8 cellular contexts compared by ENCODE assay signal in the genomic region with DNA sequence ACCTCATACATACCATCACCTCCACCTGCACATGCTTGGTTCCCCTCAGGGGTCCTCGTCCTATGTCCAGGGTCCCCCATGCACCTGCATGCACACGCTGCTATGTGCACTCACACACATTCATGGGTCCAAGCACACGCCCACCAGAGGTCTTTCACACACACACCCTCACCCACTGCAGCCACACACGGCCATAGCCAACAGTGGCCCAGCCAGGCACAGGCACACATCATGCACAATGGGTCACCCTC. TPM values are rescaled to one million over a fixed set of nuclear protein-coding genes. Genes with fewer than 3 reads are reported as not detected.
A peak's percentile ranks its signal among the peaks of the same experiment; 100 is the strongest.
DNase-seq lines count a peak whose midpoint lies in the region; ATAC-seq and TF ChIP-seq lines count a peak whose summit lies in the region.

No MANE protein-coding gene starts in this region.

- no peak for DNase-seq in activated naive CD4-positive, alpha-beta T cell treated with anti-CD3 and anti-CD28 coated beads for 36 hours
- DNase-seq in activated naive CD4-positive, alpha-beta T cell (lab: John Stamatoyannopoulos, UW) = no peak
- DNase-seq in chondrocyte (ENCODE audit: low spot score) (no peak), upper lobe of left lung (no peak), NCI-H748 treated with DMSO at 0.1 percent for 48 hours (lab: John Stamatoyannopoulos, UW) (no peak), GM13976 (ENCODE audit: low spot score) (no peak), GM10248 (ENCODE audit: extremely low spot score) (no peak)

- in situ Hi-C loops in GM13976 (cut with MboI; ENCODE audit: low sequenced_read_pairs, unreplicated experiment) = no loop called here

- peak overlapping the region in 3 of 4 donors; percentile 33 to 77 (median 70) for H3K27ac ChIP-seq in upper lobe of left lung

- H3K27me3 Mint-ChIP-seq in activated naive CD4-positive, alpha-beta T cell treated with anti-CD3 and anti-CD28 coated beads for 36 hours (ENCODE audit: low read depth) = peaks cover 37% of the 10 kb centered on the region
- H3K27me3 Mint-ChIP-seq in chondrocyte (ENCODE audit: low read depth) = no peaks in the 10 kb centered on the region

- peak overlapping the region; percentile 69 for H3K9ac ChIP-seq in mucosa of stomach (ENCODE audit: low read length)

- POLR2A ChIA-PET in GM10248 (lab: Yijun Ruan, JAX) = no interaction called here

- no peaks in the 10 kb centered on the region for H3K9me3 Mint-ChIP-seq in activated naive CD4-positive, alpha-beta T cell treated with anti-CD3 and anti-CD28 coated beads for 36 hours
- no peaks in the 10 kb centered on the region for H3K9me3 Mint-ChIP-seq in chondrocyte (ENCODE audit: low read depth)

- TF ChIP-seq POLR2A in upper lobe of left lung (IDR thresholded peaks at IDR 0.05) = no peak

- no peak overlapping the region for H3K27ac Mint-ChIP-seq in activated naive CD4-positive, alpha-beta T cell treated with anti-CD3 and anti-CD28 coated beads for 36 hours
- no peak overlapping the region for H3K27ac Mint-ChIP-seq in chondrocyte (ENCODE audit: unreplicated experiment)

- H3K36me3 ChIP-seq in mucosa of stomach (ENCODE audit: control insufficient read depth, insufficient read depth, low read length) (no peaks in the 10 kb centered on the region), upper lobe of left lung (no peaks in the 10 kb centered on the region)

- peak overlapping the region; percentile 69 for H3K4me3 Mint-ChIP-seq in activated naive CD4-positive, alpha-beta T cell treated with anti-CD3 and anti-CD28 coated beads for 36 hours
- H3K4me3 Mint-ChIP-seq in chondrocyte (ENCODE audit: unreplicated experiment) = peak overlapping the region; percentile 76

- H3K27me3 ChIP-seq in mucosa of stomach (ENCODE audit: control insufficient read depth, insufficient read depth, low read length) = peaks cover 9% of the 10 kb centered on the region
- H3K27me3 ChIP-seq in upper lobe of left lung = peaks cover 0 to 1% (median 0%) of the 10 kb centered on the region in 4 donors

- TF ChIP-seq CTCF in chondrocyte (IDR thresholded peaks at IDR 0.05) (no peak), upper lobe of left lung (IDR thresholded peaks at IDR 0.05) (no peak), GM13976 (IDR thresholded peaks at IDR 0.05; ENCODE audit: borderline replicate concordance, control extremely low read depth, extremely low read depth, insufficient read depth, missing control alignments) (no peak), GM10248 (IDR thresholded peaks at IDR 0.05; ENCODE audit: control extremely low read depth, extremely low read depth, low read depth, missing control alignments) (no peak)

- no peaks in the 10 kb centered on the region for H3K36me3 Mint-ChIP-seq in activated naive CD4-positive, alpha-beta T cell treated with anti-CD3 and anti-CD28 coated beads for 36 hours (ENCODE audit: low read depth)
- no peaks in the 10 kb centered on the region for H3K36me3 Mint-ChIP-seq in chondrocyte (ENCODE audit: low read depth)

- no peak for ATAC-seq in upper lobe of left lung (ENCODE audit: low FRiP score in 2 of 2)

- CTCF ChIA-PET in activated naive CD4-positive, alpha-beta T cell treated with anti-CD3 and anti-CD28 coated beads for 36 hours (lab: Charles Lee) = interaction anchor here (1.1 to 4.6 kb wide), 2 partner anchors 106 to 124 kb away, joined by 6 to 33 read pairs; no protein-coding TSS in a partner anchor
- CTCF ChIA-PET in GM10248 (lab: Yijun Ruan, JAX) = interaction anchor here (1.9 to 5.5 kb wide), 3 partner anchors 106 to 189 kb away, joined by 5 to 34 read pairs (median 7); no protein-coding TSS in a partner anchor

- peaks cover 33% of the 10 kb centered on the region for H3K4me1 ChIP-seq in mucosa of stomach (ENCODE audit: control insufficient read depth, insufficient read depth, low read length)
- peaks cover 30 to 53% (median 41%) of the 10 kb centered on the region in 4 donors for H3K4me1 ChIP-seq in upper lobe of left lung

- peaks cover 10% of the 10 kb centered on the region for H3K4me1 Mint-ChIP-seq in activated naive CD4-positive, alpha-beta T cell treated with anti-CD3 and anti-CD28 coated beads for 36 hours (ENCODE audit: low read depth)
- H3K4me1 Mint-ChIP-seq in chondrocyte (ENCODE audit: low read depth) = peaks cover 36% of the 10 kb centered on the region

- no peak overlapping the region for H3K4me3 ChIP-seq in mucosa of stomach (ENCODE audit: low read length)
- H3K4me3 ChIP-seq in upper lobe of left lung = peak overlapping the region in 3 of 4 donors; percentile 48 to 63 (median 54)

- no peak for TF ChIP-seq EP300 in upper lobe of left lung (IDR thresholded peaks at IDR 0.05)

- intact Hi-C loops in activated naive CD4-positive, alpha-beta T cell treated with anti-CD3 and anti-CD28 coated beads for 36 hours (cut with micrococcal nuclease) = no loop called here

- H3K9me3 ChIP-seq in mucosa of stomach (ENCODE audit: control insufficient read depth, low read length) (no peaks in the 10 kb centered on the region), upper lobe of left lung (no peaks in the 10 kb centered on the region)

- WGBS in upper lobe of left lung, 2 donors = 54 to 64% methylated on average over 4 of the region's 4 CpGs

RNA-seq across cellular contexts. Expression of a gene that starts 1.2 kb away (rescaled TPM):
- under 1 TPM; 0.19 to 0.49 TPM for total RNA-seq in activated naive CD4-positive, alpha-beta T cell treated with anti-CD3 and anti-CD28 coated beads for 36 hours
- total RNA-seq in chondrocyte (46.8 to 69.3 TPM (median 47.3 TPM) in 3 replicates), upper lobe of left lung (10 to 100 TPM; 15.8 to 65.8 (median 30.1) TPM)

Comparison
In these comparisons a context has a peak if more than half of its experiments do, and no peak if none do; other contexts are left out.
1. RNA of a gene that starts 1.2 kb away (total RNA-seq): 46.8 to 69.3 TPM in chondrocyte and 15.8 to 65.8 TPM in upper lobe of left lung; 0.19 to 0.49 TPM in activated naive CD4-positive, alpha-beta T cell treated with anti-CD3 and anti-CD28 coated beads for 36 hours; every median in the first group is over 10 times any median in the second.